8 cellular contexts compared by ENCODE assay signal in genomic region chr20:63381781-63382431, GRCh38. TPM values are rescaled to one million over a fixed set of nuclear protein-coding genes. Genes with fewer than 3 reads are reported as not detected.
DNase-seq lines count a peak whose midpoint lies in the region; ATAC-seq, FAIRE-seq and TF ChIP-seq lines count a peak whose summit lies in the region.

No MANE protein-coding gene starts in this region.

- intact Hi-C loops in Panc1 (cut with micrococcal nuclease; ENCODE audit: unreplicated experiment), result loop anchor here (1.0 kb wide), 1 partner anchor 73 kb away; no protein-coding TSS in a partner anchor
- intact Hi-C loops in K562 (cut with micrococcal nuclease), result loop anchor here (2.0 to 5.0 kb wide), 3 partner anchors 71 to 200 kb away; no protein-coding TSS in a partner anchor
- intact Hi-C loops in right lobe of liver (cut with DNase I), result loop anchor here (5.0 kb wide), 2 partner anchors 70 to 75 kb away; no protein-coding TSS in a partner anchor
- intact Hi-C loops in tibial artery (cut with DNase I; ENCODE audit: low total_unique reads), result no loop called here

- in situ Hi-C loops in Panc1 (cut with HindIII; ENCODE audit: low pct_unique_long_range_greater_than_20kb, low sequenced_read_pairs), result loop anchor here (25.0 kb wide), 1 partner anchor 95 kb away; the partner anchor contains the start of gene COL20A1
- in situ Hi-C loops in K562 (cut with MboI), result no loop called here

- no peak overlapping the region for H2AFZ ChIP-seq in K562 (ENCODE audit: low read depth, low read length)

- no peak overlapping the region for H3K4me3 ChIP-seq in GM12875 (ENCODE audit: low read depth, low read length)
- no peak overlapping the region for H3K4me3 ChIP-seq in Panc1 (ENCODE audit: low read depth in 2 of 2, low read length in 2 of 2)
- H3K4me3 ChIP-seq in K562, result no peak overlapping the region
- no peak overlapping the region for H3K4me3 ChIP-seq in right lobe of liver
- H3K4me3 ChIP-seq in tibial artery, result no peak overlapping the region

- BruUV-seq in Panc1 (replicated peaks; lab: Mats Ljungman, UMichigan) (no TSS peak), K562 (replicated peaks; lab: Mats Ljungman, UMichigan) (no TSS peak)

- CTCF ChIA-PET in Panc1 (lab: Charles Lee) (interaction anchor here (0.5 to 2.7 kb wide), 6 partner anchors 20 to 158 kb away, joined by 3 to 16 read pairs (median 10); no protein-coding TSS in a partner anchor), K562 (lab: Yijun Ruan, JAX; ENCODE audit: low intra/inter-chr PET ratio) (interaction anchor here (0.6 to 2.2 kb wide), 4 partner anchors 72 to 198 kb away, joined by 3 to 10 read pairs (median 4); no protein-coding TSS in a partner anchor)

- no peak overlapping the region for H3K4me2 ChIP-seq in K562 (ENCODE audit: insufficient read depth, low read length)

- TF ChIP-seq RAD21 in K562 (CRISPR knock-in tag; conservative IDR thresholded peaks at IDR 0.05 in 1 of 2, IDR thresholded peaks at IDR 0.05 in 1 of 2), result peak; percentile 58 to 84

- peak; percentile 96 for TF ChIP-seq CTCF in GM12875 (IDR thresholded peaks at IDR 0.05; ENCODE audit: borderline replicate concordance, insufficient read depth, low read depth, low read length)
- TF ChIP-seq CTCF in Panc1 (IDR thresholded peaks at IDR 0.05), result peak; percentile 99
- peak; percentile 81 to 94 (median 94) for TF ChIP-seq CTCF in K562 (IDR thresholded peaks at IDR 0.05 in 2 of 3, conservative IDR thresholded peaks at IDR 0.05 in 1 of 3; ENCODE audit: insufficient read depth in 2 of 3, low read depth in 1 of 3, low read length in 3 of 3)
- TF ChIP-seq CTCF in right lobe of liver (IDR thresholded peaks at IDR 0.05), result peak; percentile 92 to 97 (median 95)
- TF ChIP-seq CTCF in tibial artery (IDR thresholded peaks at IDR 0.05), result peak; percentile 59 to 73

- POLR2A ChIA-PET in Panc1 (lab: Charles Lee), result no interaction called here
- POLR2A ChIA-PET in K562 (lab: Yijun Ruan, JAX), result interaction anchor here (0.6 to 0.8 kb wide), 2 partner anchors 178 to 972 kb away, joined by 3 read pairs; no protein-coding TSS in a partner anchor

- 19% methylated on average over 22 of the region's 22 CpGs for WGBS in K562 (ENCODE audit: insufficient coverage, low coverage, missing lambda C conversion rate)
- WGBS in right lobe of liver (ENCODE audit: insufficient coverage, low coverage, low lambda C conversion rate, missing lambda C conversion rate), result 8% methylated on average over 11 of the region's 22 CpGs

- no peaks in the 10 kb centered on the region for H3K36me3 ChIP-seq in Panc1 (ENCODE audit: control insufficient read depth, insufficient read depth, low read length)
- no peaks in the 10 kb centered on the region for H3K36me3 ChIP-seq in K562 (ENCODE audit: control insufficient read depth, insufficient read depth, low read length)
- H3K36me3 ChIP-seq in right lobe of liver, result no peaks in the 10 kb centered on the region
- no peaks in the 10 kb centered on the region for H3K36me3 ChIP-seq in tibial artery

- DNase-seq in Panc1 (ENCODE audit: low read depth, low spot score) (peak; percentile 5), K562 (ENCODE audit: extremely low read depth in 1 of 4, low spot score in 3 of 4) (peak; percentile 35 to 78 (median 76)), right lobe of liver (no peak), tibial artery (no peak)

- peaks cover 3% of the 10 kb centered on the region; the same call in 1 of the 2 replicates for H3K9me3 ChIP-seq in Panc1 (ENCODE audit: control insufficient read depth, insufficient read depth, low read depth, low read length)
- H3K9me3 ChIP-seq in K562 (replicated peaks; ENCODE audit: control insufficient read depth, insufficient read depth, low read depth, low read length), result peaks cover 4% of the 10 kb centered on the region
- no peaks in the 10 kb centered on the region for H3K9me3 ChIP-seq in right lobe of liver
- peaks cover 0 to 11% (median 11%) of the 10 kb centered on the region in 3 donors for H3K9me3 ChIP-seq in tibial artery

- FAIRE-seq in K562 (lab: Jason Lieb, UNC), result peak; percentile 65

- no peaks in the 10 kb centered on the region; the same call in 1 of the 2 replicates for H3K4me1 ChIP-seq in Panc1 (ENCODE audit: control insufficient read depth, insufficient read depth, low read length)
- peaks cover 0 to 8% of the 10 kb centered on the region in 2 experiments; a peak in 2 of 5 replicates for H3K4me1 ChIP-seq in K562 (replicated peaks in 1 of 2; ENCODE audit: control insufficient read depth in 2 of 2, insufficient read depth in 2 of 2, low read length in 2 of 2)
- no peaks in the 10 kb centered on the region for H3K4me1 ChIP-seq in right lobe of liver
- no peaks in the 10 kb centered on the region for H3K4me1 ChIP-seq in tibial artery

- no peak overlapping the region for H3K9ac ChIP-seq in K562 (ENCODE audit: insufficient read depth in 1 of 2, low read depth in 2 of 2, low read length in 2 of 2)

- H3K9me1 ChIP-seq in K562 (ENCODE audit: control insufficient read depth, insufficient read depth, low read length), result no peaks in the 10 kb centered on the region

- H4K20me1 ChIP-seq in K562 (replicated peaks; ENCODE audit: control insufficient read depth, insufficient read depth, low read length), result no peaks in the 10 kb centered on the region

- no peaks in the 10 kb centered on the region for H3K79me2 ChIP-seq in K562 (ENCODE audit: control insufficient read depth, insufficient read depth, low read length)

- TF ChIP-seq EP300 in K562 (IDR thresholded peaks at IDR 0.05; ENCODE audit: low read length), result no peak

- ATAC-seq in Panc1 (peak; percentile 64), K562 (peak; percentile 77), right lobe of liver (peak; percentile 48 to 73 (median 65)), GM19023 (IDR thresholded peaks at IDR 0.05; ENCODE audit: unreplicated experiment) (no peak), esophagus mucosa (no peak), HG03159 (IDR thresholded peaks at IDR 0.05; ENCODE audit: unreplicated experiment) (no peak)

- H3K27me3 ChIP-seq in Panc1 (ENCODE audit: control insufficient read depth, insufficient read depth, low read length), result no peaks in the 10 kb centered on the region
- peaks cover 0 to 33% of the 10 kb centered on the region in 2 experiments; a peak in 2 of 5 replicates for H3K27me3 ChIP-seq in K562 (ENCODE audit: control insufficient read depth in 2 of 2, insufficient read depth in 2 of 2, low read length in 2 of 2)
- no peaks in the 10 kb centered on the region for H3K27me3 ChIP-seq in right lobe of liver
- peaks cover 0 to 73% of the 10 kb centered on the region in 2 donors for H3K27me3 ChIP-seq in tibial artery

- TF ChIP-seq POLR2A in K562 (conservative IDR thresholded peaks at IDR 0.05), result no peak
- no peak for TF ChIP-seq POLR2A in right lobe of liver (IDR thresholded peaks at IDR 0.05)

- no peak overlapping the region for H3K27ac ChIP-seq in Panc1 (ENCODE audit: low read length)
- H3K27ac ChIP-seq in K562 (ENCODE audit: extremely low read depth, low read depth, low read length), result no peak overlapping the region
- H3K27ac ChIP-seq in right lobe of liver, result no peak overlapping the region
- no peak overlapping the region for H3K27ac ChIP-seq in tibial artery

TF ChIP-seq in K562, 482 proteins besides CTCF, POLR2A, EP300 and RAD21 (continues in another document):
- TF ChIP-seq ZSCAN29 (IDR thresholded peaks at IDR 0.05), result no peak
- TF ChIP-seq STAT6 (CRISPR knock-in tag; IDR thresholded peaks at IDR 0.05), result no peak
- TF ChIP-seq ZNF668 (CRISPR knock-in tag; IDR thresholded peaks at IDR 0.05), result no peak
- no peak for TF ChIP-seq POU5F1 (IDR thresholded peaks at IDR 0.05; ENCODE audit: borderline replicate concordance, low read depth, low read length, partially characterized antibody)

RNA-seq across cellular contexts. Expression of gene CHRNA4, which starts 20.8 kb away (rescaled TPM):
- total RNA-seq in Panc1 (2021; ENCODE audit: unreplicated experiment) (2.4 TPM), K562 (2014; rRNA removed) (not detected in 2 replicates), K562 (2014; rRNA removed; fragmentation: Illumina TruSeq; extraction: Trizol) (not detected in 2 replicates), K562 (2015; rRNA removed; fragmentation: Illumina TruSeq; extraction: Trizol) (not detected in 2 replicates), K562 (2021) (0.02 TPM in 1 of 2 replicates, not detected in the other), right lobe of liver (100 to 1,000 TPM in 1 of 6 experiments, 10 to 100 TPM in 3, 1 to 10 TPM in 2; 4.6 to 165 (median 26.8) TPM), esophagus mucosa (not detected)
- polyA plus RNA-seq in Panc1 (2012; ENCODE audit: insufficient read length), result 5.0 TPM
- total RNA-seq in K562 (2011; cell fraction: chromatin; rRNA removed; ENCODE audit: low replicate concordance), result not detected in 2 replicates
- total RNA-seq in K562 (2011; cell fraction: nucleolus; rRNA removed), result not detected in 2 replicates
- not detected in 2 replicates for total RNA-seq in K562 (2011; cell fraction: nucleoplasm; rRNA removed)
- polyA plus RNA-seq in K562 (2011; rRNA removed) (not detected in 2 replicates), K562 (2014; fragmentation: Illumina TruSeq; extraction: Trizol) (not detected in 2 replicates), K562 (2014; fragmentation: Nextera tagmentation; extraction: Ambion mirVana) (not detected), K562 (2014; rRNA removed) (not detected in 2 replicates)
- not detected in 2 replicates for polyA plus RNA-seq in K562 (2011; cell fraction: cytosol; rRNA removed)
- not detected in 2 replicates for polyA plus RNA-seq in K562 (2011; cell fraction: nucleus; rRNA removed)
- not detected in 2 replicates for polyA plus RNA-seq in K562 (2012)
- not detected in 2 replicates for polyA minus RNA-seq in K562 (2011; rRNA and poly(A)+ RNA removed)
- not detected in 2 replicates for polyA minus RNA-seq in K562 (2011; cell fraction: cytosol; rRNA and poly(A)+ RNA removed)
- polyA minus RNA-seq in K562 (2011; cell fraction: nucleus; rRNA and poly(A)+ RNA removed), result not detected in 2 replicates

Comparison
In these comparisons a context has a peak if more than half of its experiments do, and no peak if none do; other contexts are left out.
1. ATAC-seq: peak in Panc1 (single experiment), K562 (single experiment) and right lobe of liver (4 of 4); none in GM19023 (single experiment), esophagus mucosa (single experiment) and HG03159 (single experiment).
2. DNase-seq: peak in Panc1 (single experiment) and K562 (4 of 4); none in right lobe of liver (0 of 3) and tibial artery (0 of 2).
3. Peak in every context shown above with its lines, with median percentiles within 50 percentile points of each other: CTCF ChIP-seq.